In the genomic region with DNA sequence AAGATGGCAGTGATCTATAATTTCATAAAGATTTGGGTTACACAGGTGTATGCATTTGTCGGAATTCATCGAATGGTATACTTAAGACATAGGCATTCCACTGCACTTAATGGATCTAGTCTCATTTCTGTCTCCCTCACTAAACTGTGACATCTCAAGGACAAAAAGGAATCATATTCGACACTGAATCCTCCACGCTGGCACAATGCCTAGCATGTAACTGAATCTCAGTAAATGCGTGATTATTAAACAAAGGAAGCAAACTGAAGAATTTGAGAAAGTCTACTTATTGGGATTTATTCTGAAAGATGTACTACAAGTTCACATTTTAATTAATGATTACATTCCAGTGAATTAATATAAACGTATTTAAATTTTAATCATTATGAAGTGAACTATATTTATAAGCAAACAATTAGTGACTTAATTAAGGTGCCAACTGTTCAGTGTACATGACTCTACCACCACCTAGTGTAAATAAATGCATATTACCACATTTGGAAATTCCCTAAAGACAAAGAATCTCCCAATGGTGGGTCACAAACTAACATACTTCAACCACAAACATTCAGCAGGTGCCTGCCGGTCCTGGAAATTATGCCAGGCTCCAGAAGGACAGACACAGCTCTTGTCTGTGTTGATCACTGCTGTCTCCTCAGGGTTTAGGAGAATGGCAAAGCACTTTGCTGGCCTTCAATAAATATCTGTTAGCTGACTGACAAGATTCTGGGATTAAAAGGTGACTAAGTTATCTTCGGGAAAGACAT, we compare ENCODE assay signal across 9 cellular contexts. TPM values are rescaled to one million over a fixed set of nuclear protein-coding genes. Genes with fewer than 3 reads are reported as not detected.
DNase-seq lines count a peak whose midpoint lies in the region; ATAC-seq and TF ChIP-seq lines count a peak whose summit lies in the region.
"Had no signal": no experiment of that assay in that cellular context is flagged by ENCODE, and none has a peak within 500 bp of the region (broad histone marks: within the 10 kb centered on the region; RNA-seq: fewer than 3 reads in every experiment).

No MANE protein-coding gene starts in this region.

- in situ Hi-C loops in gastrocnemius medialis (cut with MboI; ENCODE audit: low sequenced_read_pairs in 4 of 4) = no loop called here

- TF ChIP-seq CTCF in activated CD8-positive, alpha-beta T cell treated with anti-CD3 and anti-CD28 coated beads for 36 hours (IDR thresholded peaks at IDR 0.05) = peak; percentile 69
- peak; percentile 88 for TF ChIP-seq CTCF in foreskin keratinocyte (conservative IDR thresholded peaks at IDR 0.05)
- TF ChIP-seq CTCF in gastrocnemius medialis (IDR thresholded peaks at IDR 0.05 in 4 of 5, conservative IDR thresholded peaks at IDR 0.05 in 1 of 5) = peak; percentile 35 to 73 (median 48)

- H3K36me3 ChIP-seq in SJCRH30 = no peaks in the 10 kb centered on the region
- no peaks in the 10 kb centered on the region for H3K36me3 ChIP-seq in gastrocnemius medialis

- CTCF ChIA-PET in activated CD8-positive, alpha-beta T cell treated with anti-CD3 and anti-CD28 coated beads for 36 hours (lab: Charles Lee) = interaction anchor here (0.6 to 1.0 kb wide), 6 partner anchors 9 to 444 kb away, joined by 3 to 11 read pairs (median 3); no protein-coding TSS in a partner anchor
- CTCF ChIA-PET in activated CD8-positive, alpha-beta T cell treated with anti-CD3 and anti-CD28 coated beads, Interleukin-2, amount 10 ng/mL, durations not matched to agents 7 days and 5 days (lab: Charles Lee) = interaction anchor here (0.7 to 1.3 kb wide), 9 partner anchors 10 to 1298 kb away, joined by 3 to 8 read pairs (median 3); no protein-coding TSS in a partner anchor

- intact Hi-C loops in activated CD8-positive, alpha-beta T cell treated with anti-CD3 and anti-CD28 coated beads for 36 hours (cut with micrococcal nuclease) = loop anchor here (5.0 kb wide), 1 partner anchor 443 kb away; no protein-coding TSS in a partner anchor
- intact Hi-C loops in gastrocnemius medialis (cut with DNase I; ENCODE audit: low total_unique reads) = loop anchor here (2.0 to 10.0 kb wide), 2 partner anchors 438 to 1296 kb away; partner anchors contain the start of gene KIF26B

- peaks cover 7% of the 10 kb centered on the region for H3K4me1 Mint-ChIP-seq in activated CD8-positive, alpha-beta T cell treated with anti-CD3 and anti-CD28 coated beads for 36 hours (ENCODE audit: low read depth)
- H3K4me1 Mint-ChIP-seq in activated CD8-positive, alpha-beta T cell treated with anti-CD3 and anti-CD28 coated beads, Interleukin-2, amount 10 ng/mL, durations not matched to agents 7 days and 5 days (ENCODE audit: low read depth) = no peaks in the 10 kb centered on the region
- H3K4me1 Mint-ChIP-seq: CD4-positive, alpha-beta memory T cell had no signal

- H3K27me3 ChIP-seq in SJCRH30 = no peaks in the 10 kb centered on the region
- H3K27me3 ChIP-seq in foreskin keratinocyte = no peaks in the 10 kb centered on the region
- no peaks in the 10 kb centered on the region for H3K27me3 ChIP-seq in gastrocnemius medialis

- H3K36me3 Mint-ChIP-seq in activated CD8-positive, alpha-beta T cell treated with anti-CD3 and anti-CD28 coated beads for 36 hours (ENCODE audit: low read depth) = peaks cover 5% of the 10 kb centered on the region
- no peaks in the 10 kb centered on the region for H3K36me3 Mint-ChIP-seq in activated CD8-positive, alpha-beta T cell treated with anti-CD3 and anti-CD28 coated beads, Interleukin-2, amount 10 ng/mL, durations not matched to agents 7 days and 5 days (ENCODE audit: low read depth)

- no peak for TF ChIP-seq POLR2A in gastrocnemius medialis (IDR thresholded peaks at IDR 0.05)

- no peak overlapping the region for H3K27ac Mint-ChIP-seq in activated CD8-positive, alpha-beta T cell treated with anti-CD3 and anti-CD28 coated beads for 36 hours
- no peak overlapping the region for H3K27ac Mint-ChIP-seq in activated CD8-positive, alpha-beta T cell treated with anti-CD3 and anti-CD28 coated beads, Interleukin-2, amount 10 ng/mL, durations not matched to agents 7 days and 5 days

- no peak overlapping the region for H3K4me3 Mint-ChIP-seq in activated CD8-positive, alpha-beta T cell treated with anti-CD3 and anti-CD28 coated beads for 36 hours
- H3K4me3 Mint-ChIP-seq in activated CD8-positive, alpha-beta T cell treated with anti-CD3 and anti-CD28 coated beads, Interleukin-2, amount 10 ng/mL, durations not matched to agents 7 days and 5 days = no peak overlapping the region
- H3K4me3 Mint-ChIP-seq: CD4-positive, alpha-beta memory T cell had no signal

- H3K27ac ChIP-seq in SJCRH30 = no peak overlapping the region
- H3K27ac ChIP-seq in foreskin keratinocyte = no peak overlapping the region
- no peak overlapping the region for H3K27ac ChIP-seq in gastrocnemius medialis

- H3K9me3 ChIP-seq in SJCRH30 (replicated peaks) (no peaks in the 10 kb centered on the region), gastrocnemius medialis (no peaks in the 10 kb centered on the region)

- DNase-seq in activated CD8-positive, alpha-beta T cell treated with anti-CD3 and anti-CD28 coated beads for 36 hours = no peak
- DNase-seq in activated CD8-positive, alpha-beta T cell treated with anti-CD3 and anti-CD28 coated beads, Interleukin-2, amount 10 ng/mL, durations not matched to agents 7 days and 5 days = no peak
- peak; percentile 22 for DNase-seq in MV-4-11 (lab: John Stamatoyannopoulos, UW)
- DNase-seq in SJCRH30 = peak; percentile 17 to 61
- DNase-seq in foreskin keratinocyte = peak in 1 of 2 donors; percentile 21
- DNase-seq in gastrocnemius medialis = no peak
- no peak for DNase-seq in effector CD4-positive, alpha-beta T cell

- H3K4me1 ChIP-seq in SJCRH30 (peaks cover 7% of the 10 kb centered on the region), foreskin keratinocyte (no peaks in the 10 kb centered on the region), gastrocnemius medialis (peaks cover 31% of the 10 kb centered on the region in 2 donors)

- no peak overlapping the region for H3K4me3 ChIP-seq in SJCRH30
- no peak overlapping the region for H3K4me3 ChIP-seq in gastrocnemius medialis

- H3K27me3 Mint-ChIP-seq in activated CD8-positive, alpha-beta T cell treated with anti-CD3 and anti-CD28 coated beads for 36 hours = no peaks in the 10 kb centered on the region
- H3K27me3 Mint-ChIP-seq in activated CD8-positive, alpha-beta T cell treated with anti-CD3 and anti-CD28 coated beads, Interleukin-2, amount 10 ng/mL, durations not matched to agents 7 days and 5 days (ENCODE audit: low read depth) = no peaks in the 10 kb centered on the region
- H3K27me3 Mint-ChIP-seq: CD4-positive, alpha-beta memory T cell had no signal

- peak; percentile 51 for ATAC-seq in activated CD8-positive, alpha-beta T cell treated with anti-CD3 and anti-CD28 coated beads for 36 hours
- no peak for ATAC-seq in activated CD8-positive, alpha-beta T cell treated with anti-CD3 and anti-CD28 coated beads, Interleukin-2, amount 10 ng/mL, durations not matched to agents 7 days and 5 days
- peak; percentile 72 for ATAC-seq in foreskin keratinocyte
- ATAC-seq in gastrocnemius medialis = no peak
- no peak for ATAC-seq in HG03469 (IDR thresholded peaks at IDR 0.05; ENCODE audit: unreplicated experiment)

- H3K9me3 Mint-ChIP-seq in activated CD8-positive, alpha-beta T cell treated with anti-CD3 and anti-CD28 coated beads for 36 hours = no peaks in the 10 kb centered on the region
- no peaks in the 10 kb centered on the region for H3K9me3 Mint-ChIP-seq in activated CD8-positive, alpha-beta T cell treated with anti-CD3 and anti-CD28 coated beads, Interleukin-2, amount 10 ng/mL, durations not matched to agents 7 days and 5 days (ENCODE audit: insufficient read depth)

- POLR2A ChIA-PET in activated CD8-positive, alpha-beta T cell treated with anti-CD3 and anti-CD28 coated beads for 36 hours (lab: Charles Lee) = no interaction called here
- POLR2A ChIA-PET in activated CD8-positive, alpha-beta T cell treated with anti-CD3 and anti-CD28 coated beads, Interleukin-2, amount 10 ng/mL, durations not matched to agents 7 days and 5 days (lab: Charles Lee) = no interaction called here

RNA-seq across cellular contexts. Expression of gene SMYD3, which starts 56.4 kb away (rescaled TPM):
- 10 to 100 TPM; 22.6 to 24.6 TPM for total RNA-seq in activated CD8-positive, alpha-beta T cell treated with anti-CD3 and anti-CD28 coated beads for 36 hours
- total RNA-seq in activated CD8-positive, alpha-beta T cell treated with anti-CD3 and anti-CD28 coated beads, Interleukin-2, amount 10 ng/mL, durations not matched to agents 7 days and 5 days = 10 to 100 TPM; 22.7 to 23.2 TPM
- total RNA-seq in SJCRH30 (2014; rRNA removed; shearing (Covaris generic)) = 18.1 and 18.4 TPM in 2 replicates
- total RNA-seq in foreskin keratinocyte (18.4 and 18.5 TPM in 2 replicates), gastrocnemius medialis (10 to 100 TPM in 1 of 4 donors, 1 to 10 TPM in 3; 4.4 to 10.3 (median 6.3) TPM)
- 15.8 and 15.9 TPM in 2 replicates for polyA plus RNA-seq in foreskin keratinocyte

Comparison
In these comparisons a context has a peak if more than half of its experiments do, and no peak if none do; other contexts are left out.
1. ATAC-seq: peak in activated CD8-positive, alpha-beta T cell treated with anti-CD3 and anti-CD28 coated beads for 36 hours (single experiment) and foreskin keratinocyte (single experiment); none in activated CD8-positive, alpha-beta T cell treated with anti-CD3 and anti-CD28 coated beads, Interleukin-2, amount 10 ng/mL, durations not matched to agents 7 days and 5 days (single experiment), gastrocnemius medialis (0 of 2) and HG03469 (single experiment).
2. DNase-seq: peak in MV-4-11 (single experiment) and SJCRH30 (2 of 2); none in activated CD8-positive, alpha-beta T cell treated with anti-CD3 and anti-CD28 coated beads for 36 hours (single experiment), activated CD8-positive, alpha-beta T cell treated with anti-CD3 and anti-CD28 coated beads, Interleukin-2, amount 10 ng/mL, durations not matched to agents 7 days and 5 days (single experiment), gastrocnemius medialis (0 of 2) and effector CD4-positive, alpha-beta T cell (single experiment).
3. Peak in every context shown above with its lines, with median percentiles within 50 percentile points of each other: CTCF ChIP-seq.